Comparison of ENCODE assay signal across 8 cellular contexts in the genomic region with DNA sequence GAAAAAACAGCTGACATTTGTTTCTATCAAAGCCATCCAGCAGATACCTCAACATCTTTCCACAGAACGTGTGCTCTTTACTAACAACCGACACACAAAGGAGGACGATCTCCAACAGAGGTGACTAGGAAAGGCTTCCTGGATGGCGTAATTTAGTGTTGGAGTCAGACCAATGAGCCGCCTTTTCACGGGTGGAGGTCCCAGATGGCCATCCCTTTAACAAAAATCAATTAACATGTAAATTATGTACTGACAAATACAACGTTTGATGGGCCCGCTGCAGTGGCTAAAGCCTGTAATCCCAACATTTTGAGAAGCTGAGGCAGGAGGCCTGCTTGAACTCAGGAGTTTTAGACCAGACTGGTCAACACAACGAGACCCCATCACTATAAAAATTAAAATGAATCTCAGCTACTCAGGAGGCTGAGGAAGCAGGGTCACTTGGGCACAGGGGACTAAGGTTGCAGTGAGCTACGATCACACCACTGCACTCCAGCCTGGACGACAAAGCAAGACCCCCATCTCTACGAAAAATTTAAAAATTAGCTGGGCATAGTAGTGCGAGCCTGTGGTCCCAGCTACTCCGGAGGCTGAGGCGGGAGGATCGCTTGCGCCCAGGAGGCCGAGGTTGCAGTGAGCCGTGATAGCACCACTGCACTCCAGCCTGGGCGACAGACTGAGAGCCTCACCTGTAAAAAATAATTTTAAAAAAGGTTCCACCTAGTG. TPM values are rescaled to one million over a fixed set of nuclear protein-coding genes. Genes with fewer than 3 reads are reported as not detected.
DNase-seq lines count a peak whose midpoint lies in the region; ATAC-seq and TF ChIP-seq lines count a peak whose summit lies in the region.

No MANE protein-coding gene starts in this region.

- H3K9ac ChIP-seq in Karpas-422 (ENCODE audit: low read length): peak overlapping the region; percentile 87

- in situ Hi-C loops in GM13977 (cut with MboI; ENCODE audit: low pct_unique_long_range_greater_than_20kb, low sequenced_read_pairs, unreplicated experiment): no loop called here

- no peak overlapping the region for H2AFZ ChIP-seq in Karpas-422 (ENCODE audit: low read length)

- no peaks in the 10 kb centered on the region for H3K27me3 Mint-ChIP-seq in MCF 10A (ENCODE audit: insufficient read depth, unreplicated experiment)

- no peaks in the 10 kb centered on the region; the same call in 1 of the 2 replicates for H3K9me3 ChIP-seq in AG04450 (ENCODE audit: control insufficient read depth, insufficient read depth, low read length)
- H3K9me3 ChIP-seq in Karpas-422 (ENCODE audit: low read length): no peaks in the 10 kb centered on the region
- no peaks in the 10 kb centered on the region for H3K9me3 ChIP-seq in mesodermal cell (ENCODE audit: control insufficient read depth, low read length)

- 0 out of 2 replicates have a peak, but pooled peaks cover 4% of the 10 kb centered on the region for H4K20me1 ChIP-seq in Karpas-422 (ENCODE audit: insufficient read depth, low read depth, low read length)

- no TSS peak for BruUV-seq in MCF 10A (replicated peaks; lab: Mats Ljungman, UMichigan)

- H3K4me1 Mint-ChIP-seq in MCF 10A (ENCODE audit: insufficient read depth, unreplicated experiment): peaks cover 20% of the 10 kb centered on the region

- ATAC-seq in HG03565 (IDR thresholded peaks at IDR 0.05; ENCODE audit: unreplicated experiment): no peak
- ATAC-seq in HG03039 (IDR thresholded peaks at IDR 0.05; ENCODE audit: unreplicated experiment): no peak
- ATAC-seq in GM19467 (IDR thresholded peaks at IDR 0.05; ENCODE audit: unreplicated experiment): no peak

- H3K4me1 ChIP-seq in Karpas-422 (ENCODE audit: low read length) (peaks cover 26% of the 10 kb centered on the region), mesodermal cell (ENCODE audit: control insufficient read depth, insufficient read depth, low read length, poor library complexity, severe bottlenecking) (peaks cover 8% of the 10 kb centered on the region)

- H3K27ac ChIP-seq in AG04450 (ENCODE audit: low read depth, low read length): peak overlapping the region; percentile 77
- H3K27ac ChIP-seq in Karpas-422 (ENCODE audit: low read length): peak overlapping the region; percentile 69
- H3K27ac ChIP-seq in mesodermal cell (ENCODE audit: low read depth, low read length, severe bottlenecking): peak overlapping the region; percentile 96

- CTCF ChIA-PET in AG04450 (lab: Charles Lee) (no interaction called here), MCF 10A (lab: Yijun Ruan, JAX) (interaction anchor here (0.6 to 2.1 kb wide), 6 partner anchors 46 to 1740 kb away, joined by 3 to 8 read pairs (median 4); no protein-coding TSS in a partner anchor)

- 42 to 48% methylated on average over 14 of the region's 20 CpGs for WGBS in mesodermal cell (ENCODE audit: insufficient coverage in 2 of 2), 2 experiments

- H3K4me3 ChIP-seq in AG04450 (ENCODE audit: low read depth, low read length): peak overlapping the region; percentile 83
- peak overlapping the region; percentile 78 for H3K4me3 ChIP-seq in Karpas-422 (ENCODE audit: low read length)
- H3K4me3 ChIP-seq in mesodermal cell (ENCODE audit: extremely low read depth, insufficient read depth, low read length, poor library complexity, severe bottlenecking): peak overlapping the region; percentile 76

- intact Hi-C loops in MCF 10A (cut with micrococcal nuclease): no loop called here

- H3K4me3 Mint-ChIP-seq in MCF 10A (ENCODE audit: unreplicated experiment): peak overlapping the region; percentile 79

- TF ChIP-seq CTCF in AG04450 (IDR thresholded peaks at IDR 0.05; ENCODE audit: low read depth, low read length) (no peak), MCF 10A (IDR thresholded peaks at IDR 0.05; ENCODE audit: unreplicated experiment) (no peak), GM13977 (IDR thresholded peaks at IDR 0.05; ENCODE audit: extremely low read depth, insufficient read depth, missing control alignments) (no peak)

- peaks cover 4% of the 10 kb centered on the region for H3K36me3 Mint-ChIP-seq in MCF 10A (ENCODE audit: insufficient read depth, unreplicated experiment)

- no peaks in the 10 kb centered on the region for H3K27me3 ChIP-seq in AG04450 (ENCODE audit: control insufficient read depth, insufficient read depth, low read length)
- H3K27me3 ChIP-seq in Karpas-422 (ENCODE audit: low read length): no peaks in the 10 kb centered on the region

- DNase-seq in AG04450 (ENCODE audit: low read depth, low spot score): no peak
- DNase-seq in Karpas-422: no peak
- peak; percentile 33 for DNase-seq in MCF 10A (ENCODE audit: unreplicated experiment)
- DNase-seq in GM13977 (ENCODE audit: low spot score): no peak

- POLR2A ChIA-PET in AG04450 (lab: Yijun Ruan, JAX) (interaction anchor here (0.7 kb wide), 1 partner anchor 30 kb away, joined by 3 read pairs; no protein-coding TSS in a partner anchor), MCF 10A (lab: Yijun Ruan, JAX) (interaction anchor here (1.0 to 3.8 kb wide), 4 partner anchors 16 to 177 kb away, joined by 4 to 40 read pairs (median 34); partner anchors contain the start of genes PDCD5 and ZNF507)

- peak overlapping the region; percentile 93 for H3K27ac Mint-ChIP-seq in MCF 10A (ENCODE audit: low read depth, unreplicated experiment)

- H3K36me3 ChIP-seq in Karpas-422 (ENCODE audit: insufficient read depth, low read length): peaks cover 20% of the 10 kb centered on the region
- peaks cover 18% of the 10 kb centered on the region for H3K36me3 ChIP-seq in mesodermal cell (ENCODE audit: control insufficient read depth, insufficient read depth, low read length)

- no peaks in the 10 kb centered on the region for H3K9me2 ChIP-seq in Karpas-422 (replicated peaks; ENCODE audit: insufficient read depth, low read length)

- H3K79me2 ChIP-seq in Karpas-422 (ENCODE audit: low read length): peaks cover 46% of the 10 kb centered on the region

- H3K9me3 Mint-ChIP-seq in MCF 10A (ENCODE audit: unreplicated experiment): no peaks in the 10 kb centered on the region

- H3K4me2 ChIP-seq in Karpas-422 (ENCODE audit: low read depth, low read length, poor library complexity, severe bottlenecking): peak overlapping the region; percentile 77

RNA-seq across cellular contexts. Expression of gene DPY19L3, which starts 1.2 kb away (rescaled TPM):
- 38.4 and 39.2 TPM in 2 replicates for polyA plus RNA-seq in AG04450 (2011; rRNA removed)
- 74.1 and 75.7 TPM in 2 replicates for polyA minus RNA-seq in AG04450 (2011; rRNA and poly(A)+ RNA removed)
- 30.6 and 45.1 TPM in 2 replicates for total RNA-seq in Karpas-422 (2014; rRNA removed; shearing (Covaris generic); ENCODE audit: low replicate concordance)
- total RNA-seq in MCF 10A (2022): 37.6 and 43.8 TPM in 2 replicates
- polyA plus RNA-seq in mesodermal cell (2013, experiment 1 of 2): 49.9 TPM
- 49.6 TPM for polyA plus RNA-seq in mesodermal cell (2013, experiment 2 of 2)

RNA-seq across cellular contexts. Expression of gene ZNF507, which starts 59.0 kb away (rescaled TPM):
- 15.9 and 20.3 TPM in 2 replicates for polyA plus RNA-seq in AG04450 (2011; rRNA removed)
- 19.9 and 24.9 TPM in 2 replicates for polyA minus RNA-seq in AG04450 (2011; rRNA and poly(A)+ RNA removed)
- total RNA-seq in Karpas-422 (2014; rRNA removed; shearing (Covaris generic); ENCODE audit: low replicate concordance): 11.1 and 14.6 TPM in 2 replicates
- 22.8 and 23.4 TPM in 2 replicates for total RNA-seq in MCF 10A (2022)
- 17.5 TPM for polyA plus RNA-seq in mesodermal cell (2013, experiment 1 of 2)
- 16.0 TPM for polyA plus RNA-seq in mesodermal cell (2013, experiment 2 of 2)
